In the genomic region with DNA sequence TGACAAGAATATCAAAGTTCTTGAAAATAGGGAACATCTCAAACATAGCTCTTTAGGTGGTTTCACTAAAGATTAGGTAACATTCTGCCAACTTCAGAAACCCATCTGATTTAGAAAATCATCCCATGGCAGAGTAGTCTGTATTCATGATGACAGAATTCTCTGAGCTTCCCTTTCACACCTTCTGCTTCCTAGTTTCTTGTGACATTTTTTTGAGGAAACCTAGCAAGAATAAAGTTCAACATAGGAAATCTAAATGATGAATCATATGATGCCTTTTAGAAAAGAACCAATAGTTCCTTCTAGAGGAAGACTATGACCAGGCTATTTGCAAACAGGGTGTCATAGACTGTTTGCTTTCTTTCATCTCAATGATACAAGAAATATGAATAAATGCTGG, we compare ENCODE assay signal across 31 cellular contexts. TPM values are rescaled to one million over a fixed set of nuclear protein-coding genes. Genes with fewer than 3 reads are reported as not detected.
DNase-seq lines count a peak whose midpoint lies in the region; ATAC-seq, FAIRE-seq and TF ChIP-seq lines count a peak whose summit lies in the region.
"Had no signal": no experiment of that assay in that cellular context is flagged by ENCODE, and none has a peak within 500 bp of the region (broad histone marks: within the 10 kb centered on the region; RNA-seq: fewer than 3 reads in every experiment).

No MANE protein-coding gene starts in this region.

- H3K14ac ChIP-seq in neuronal stem cell (ENCODE audit: low read length): no peak overlapping the region

- H2AK5ac ChIP-seq in neuronal stem cell (ENCODE audit: low read depth, low read length): no peak overlapping the region

- H2BK15ac ChIP-seq in neuronal stem cell (ENCODE audit: low read length): no peak overlapping the region

- no peak overlapping the region for H2BK12ac ChIP-seq in neuronal stem cell (ENCODE audit: low read length)

- peak; percentile 43 for DNase-seq in LHCN-M2 (ENCODE audit: low read depth)
- no peak for DNase-seq in endothelial cell of umbilical vein (ENCODE audit: low read depth, low spot score)
- no peak for DNase-seq in neuronal stem cell (ENCODE audit: low spot score)
- DNase-seq in substantia nigra (lab: John Stamatoyannopoulos, UW): no peak
- DNase-seq: activated CD4-positive, alpha-beta T cell treated with anti-CD3 and anti-CD28 coated beads for 36 hours; activated CD8-positive, alpha-beta T cell treated with anti-CD3 and anti-CD28 coated beads for 36 hours; activated naive CD4-positive, alpha-beta T cell treated with anti-CD3 and anti-CD28 coated beads, Interleukin-2, amount 10 ng/mL, durations not matched to agents 7 days and 5 days; DMS 273 treated with DMSO at 0.1 percent for 48 hours; dorsolateral prefrontal cortex; H7; NCI-H1417; NCI-H2029; NCI-H226; nephron progenitor cell; pancreas; retina; RPMI8226; stimulated activated naive B cell treated with anti-CD40 and anti-IgM and Interleukin-4, amounts not matched to agents 10 μg/mL and 1 μg/mL and 100 μg/mL, for 72 hours; T-helper 17 cell; testis had no signal

- H3K4ac ChIP-seq in neuronal stem cell (ENCODE audit: low read length): no peak overlapping the region

- H3K23ac ChIP-seq in neuronal stem cell (ENCODE audit: low read depth, low read length, poor library complexity): no peak overlapping the region

- no peak overlapping the region for H2BK120ac ChIP-seq in neuronal stem cell (ENCODE audit: low read depth, low read length)

- H3K27ac ChIP-seq in ACC112 (ENCODE audit: low read depth, low read length) (peak overlapping the region; percentile 15; the same call in 1 of the 2 replicates), endothelial cell of umbilical vein (ENCODE audit: insufficient read depth, low read depth, low read length) (no peak overlapping the region), neuronal stem cell (replicated peaks; ENCODE audit: low read length) (no peak overlapping the region), substantia nigra (ENCODE audit: low read depth, low read length, poor library complexity, severe bottlenecking) (no peak overlapping the region)
- H3K27ac ChIP-seq: brain microvascular endothelial cell, gastroesophageal sphincter, hepatocyte, pancreas, skin epidermis, testis had no signal

- H4K91ac ChIP-seq in neuronal stem cell (ENCODE audit: low read depth, low read length, poor library complexity): no peak overlapping the region

- H3K36me3 ChIP-seq in ACC112 (ENCODE audit: insufficient read depth, low read length) (no peaks in the 10 kb centered on the region), endothelial cell of umbilical vein (ENCODE audit: control insufficient read depth in 2 of 2, extremely low read depth in 1 of 2, insufficient read depth in 2 of 2, low read length in 2 of 2) (no peaks in the 10 kb centered on the region), neuronal stem cell (replicated peaks in 1 of 2; ENCODE audit: control insufficient read depth in 2 of 2, insufficient read depth in 2 of 2, low read length in 2 of 2) (no peaks in the 10 kb centered on the region)
- H3K36me3 ChIP-seq: brain microvascular endothelial cell, gastroesophageal sphincter, pancreas had no signal

- TF ChIP-seq POLR2A in endothelial cell of umbilical vein (IDR thresholded peaks at IDR 0.05; ENCODE audit: low read depth, low read length): no peak

- H3K9ac ChIP-seq in endothelial cell of umbilical vein (replicated peaks; ENCODE audit: extremely low read depth, insufficient read depth, low read length): no peak overlapping the region
- no peak overlapping the region for H3K9ac ChIP-seq in neuronal stem cell (ENCODE audit: low read depth, low read length, poor library complexity)

- H3K79me1 ChIP-seq in neuronal stem cell (ENCODE audit: low read depth, low read length): no peaks in the 10 kb centered on the region

- POLR2A ChIA-PET in endothelial cell of umbilical vein (lab: Charles Lee): no interaction called here

- no peak overlapping the region for H2AFZ ChIP-seq in ACC112 (ENCODE audit: low read length, unreplicated experiment)
- H2AFZ ChIP-seq in endothelial cell of umbilical vein (ENCODE audit: low read depth, low read length): no peak overlapping the region
- peak overlapping the region; percentile 20 for H2AFZ ChIP-seq in neuronal stem cell (ENCODE audit: low read length)
- H2AFZ ChIP-seq: hepatocyte had no signal

- intact Hi-C loops in endothelial cell of umbilical vein (cut with micrococcal nuclease): no loop called here

- no TSS peak for BruUV-seq in endothelial cell of umbilical vein (replicated peaks; lab: Mats Ljungman, UMichigan)

- H2BK5ac ChIP-seq in neuronal stem cell (ENCODE audit: low read length): no peak overlapping the region

- H3K4me2 ChIP-seq in endothelial cell of umbilical vein (ENCODE audit: insufficient read depth, low read length) (no peak overlapping the region), neuronal stem cell (ENCODE audit: insufficient read depth, low read length, poor library complexity, severe bottlenecking) (no peak overlapping the region)
- H3K4me2 ChIP-seq: hepatocyte had no signal

- peaks cover 13% of the 10 kb centered on the region for H3K4me1 ChIP-seq in ACC112 (ENCODE audit: control insufficient read depth, insufficient read depth, low read length, unreplicated experiment)
- H3K4me1 ChIP-seq in endothelial cell of umbilical vein (ENCODE audit: control insufficient read depth, extremely low read depth, insufficient read depth, low read length): peaks cover 5% of the 10 kb centered on the region
- H3K4me1 ChIP-seq in neuronal stem cell (ENCODE audit: control insufficient read depth in 2 of 2, insufficient read depth in 1 of 2, low read depth in 1 of 2, low read length in 2 of 2): peaks cover 0 to 5% of the 10 kb centered on the region in 2 donors
- H3K4me1 ChIP-seq: gastroesophageal sphincter, pancreas, testis had no signal

- no peak for TF ChIP-seq CTCF in endothelial cell of umbilical vein (IDR thresholded peaks at IDR 0.05; ENCODE audit: extremely low read depth in 1 of 2, insufficient read depth in 1 of 2, low read depth in 1 of 2, low read length in 2 of 2)

- FAIRE-seq in endothelial cell of umbilical vein (lab: Jason Lieb, UNC): no peak
- FAIRE-seq: endometrium, GM18507, HTR-8/SVneo, pancreas had no signal

- H4K8ac ChIP-seq in neuronal stem cell (ENCODE audit: low read depth, low read length): no peak overlapping the region

- dilution Hi-C loops in endothelial cell of umbilical vein (cut with MboI; ENCODE audit: extremely low pct_ligation_motif_present, low sequenced_read_pairs): no loop called here

- CTCF ChIA-PET in endothelial cell of umbilical vein (lab: Charles Lee): interaction anchor here (0.8 kb wide), 1 partner anchor 10 kb away, joined by 4 read pairs; no protein-coding TSS in a partner anchor

- H3K4me3 ChIP-seq in ACC112 (ENCODE audit: low read depth, low read length) (no peak overlapping the region), endothelial cell of umbilical vein (replicated peaks in 1 of 3; ENCODE audit: insufficient read depth in 1 of 3, low read depth in 1 of 3, low read length in 3 of 3) (no peak overlapping the region), neuronal stem cell (ENCODE audit: low read length in 2 of 2) (no peak overlapping the region)
- H3K4me3 ChIP-seq: dorsolateral prefrontal cortex, gastroesophageal sphincter, hepatocyte, pancreas, skin epidermis, testis had no signal

- H3K9me3 ChIP-seq in endothelial cell of umbilical vein (replicated peaks; ENCODE audit: control insufficient read depth, insufficient read depth, low read length) (no peaks in the 10 kb centered on the region), neuronal stem cell (replicated peaks in 1 of 2; ENCODE audit: control insufficient read depth in 2 of 2, insufficient read depth in 1 of 2, low read depth in 1 of 2, low read length in 2 of 2) (no peaks in the 10 kb centered on the region)
- H3K9me3 ChIP-seq: gastroesophageal sphincter, pancreas, testis had no signal

- no peak overlapping the region for H3K18ac ChIP-seq in neuronal stem cell (ENCODE audit: low read length)

- no peaks in the 10 kb centered on the region for H3K9me1 ChIP-seq in endothelial cell of umbilical vein (replicated peaks; ENCODE audit: control insufficient read depth, extremely low read depth, insufficient read depth, low read length)

- H4K20me1 ChIP-seq in endothelial cell of umbilical vein (replicated peaks; ENCODE audit: control insufficient read depth, extremely low read depth, insufficient read depth, low read length): no peaks in the 10 kb centered on the region

- ATAC-seq in GM21528 (IDR thresholded peaks at IDR 0.05; ENCODE audit: low FRiP score, unreplicated experiment) (no peak), GM21723 (IDR thresholded peaks at IDR 0.05; ENCODE audit: unreplicated experiment) (no peak)
- ATAC-seq: activated CD4-positive, alpha-beta T cell treated with anti-CD3 and anti-CD28 coated beads for 36 hours; activated CD8-positive, alpha-beta T cell treated with anti-CD3 and anti-CD28 coated beads for 36 hours; activated T-helper 17 cell treated with anti-CD3 and anti-CD28 coated beads, Interleukin-2, amount 50 U/mL, for 72 hours; gastroesophageal sphincter; pancreas; stimulated activated naive B cell treated with anti-CD40 and anti-IgM and Interleukin-4, amounts not matched to agents 10 μg/mL and 1 μg/mL and 100 μg/mL, for 72 hours; T-helper 17 cell had no signal

- H3K27me3 ChIP-seq in ACC112 (ENCODE audit: insufficient read depth, low read length): no peaks in the 10 kb centered on the region
- no peaks in the 10 kb centered on the region for H3K27me3 ChIP-seq in endothelial cell of umbilical vein (ENCODE audit: control insufficient read depth in 2 of 2, insufficient read depth in 2 of 2, low read length in 2 of 2)
- no peaks in the 10 kb centered on the region for H3K27me3 ChIP-seq in neuronal stem cell (ENCODE audit: control insufficient read depth in 3 of 3, insufficient read depth in 3 of 3, low read depth in 1 of 3, low read length in 3 of 3)
- H3K27me3 ChIP-seq: brain microvascular endothelial cell, dorsolateral prefrontal cortex, gastroesophageal sphincter, hepatocyte, pancreas, testis had no signal

- H3K79me2 ChIP-seq in ACC112 (ENCODE audit: control insufficient read depth, insufficient read depth, low read length, unreplicated experiment): no peaks in the 10 kb centered on the region
- H3K79me2 ChIP-seq in endothelial cell of umbilical vein (ENCODE audit: control insufficient read depth, insufficient read depth, low read length): no peaks in the 10 kb centered on the region
- H3K79me2 ChIP-seq: hepatocyte had no signal

RNA-seq across cellular contexts. Expression of a gene that starts 49.8 kb away (rescaled TPM):
- 73.6 and 99.8 TPM in 2 replicates for total RNA-seq in LHCN-M2 (2014; rRNA removed)
- 43.6 TPM for polyA plus RNA-seq in LHCN-M2 (2012)
- total RNA-seq in endothelial cell of umbilical vein: 23.0 and 30.7 TPM in 2 replicates
- polyA plus RNA-seq in endothelial cell of umbilical vein: 9.3 and 10.4 TPM in 2 replicates
- polyA plus RNA-seq in endothelial cell of umbilical vein (2011; cell fraction: cytosol; rRNA removed): 8.1 and 9.7 TPM in 2 replicates
- 15.9 and 17.2 TPM in 2 replicates for polyA plus RNA-seq in endothelial cell of umbilical vein (2011; cell fraction: nucleus; rRNA removed)
- 23.4 and 31.3 TPM in 2 replicates for polyA plus RNA-seq in endothelial cell of umbilical vein (2012)
- 35.6 and 36.0 TPM in 2 replicates for polyA minus RNA-seq in endothelial cell of umbilical vein
- 2.0 TPM for polyA minus RNA-seq in endothelial cell of umbilical vein (2011; cell fraction: cytosol; rRNA and poly(A)+ RNA removed)
- 65.3 and 124 TPM in 2 replicates for polyA minus RNA-seq in endothelial cell of umbilical vein (2011; cell fraction: nucleus; rRNA and poly(A)+ RNA removed)
- 17.9 TPM for polyA plus RNA-seq in neuronal stem cell (2013, experiment 1 of 2)
- 18.6 TPM for polyA plus RNA-seq in neuronal stem cell (2013, experiment 2 of 2)
